In the genomic region with DNA sequence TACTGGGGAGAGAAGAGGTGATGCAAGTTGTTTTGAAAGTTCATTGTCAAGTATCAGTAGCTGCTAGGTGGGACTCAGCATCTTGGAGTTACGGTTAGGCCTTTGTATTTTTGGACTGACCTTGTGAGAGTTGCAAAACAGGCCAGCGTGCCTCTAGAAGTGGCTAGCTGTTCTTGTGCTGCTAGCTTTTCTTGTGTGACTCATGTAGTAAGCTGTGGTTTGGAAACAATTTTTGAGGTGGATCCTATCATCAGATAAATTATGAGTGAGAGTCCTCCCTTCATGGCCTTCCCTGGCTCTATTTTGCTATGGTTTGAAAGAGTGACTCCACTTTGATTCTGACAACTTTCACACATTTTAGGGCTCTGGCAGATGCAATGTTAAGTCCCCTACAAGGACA, we compare ENCODE assay signal across 9 cellular contexts.
DNase-seq lines count a peak whose midpoint lies in the region; ATAC-seq, FAIRE-seq and TF ChIP-seq lines count a peak whose summit lies in the region.
"Had no signal": no experiment of that assay in that cellular context is flagged by ENCODE, and none has a peak within 500 bp of the region (broad histone marks: within the 10 kb centered on the region; RNA-seq: fewer than 3 reads in every experiment).

No MANE protein-coding gene starts in this region.

- H3K36me3 ChIP-seq in right atrium auricular region: no peaks in the 10 kb centered on the region

- no peaks in the 10 kb centered on the region for H3K4me1 ChIP-seq in right atrium auricular region

- TF ChIP-seq CTCF in lower leg skin (IDR thresholded peaks at IDR 0.05) (no peak), right atrium auricular region (IDR thresholded peaks at IDR 0.05) (no peak)

- H3K4me3 ChIP-seq in lower leg skin (ENCODE audit: low read depth, poor library complexity, severe bottlenecking): no peak overlapping the region
- H3K4me3 ChIP-seq in right atrium auricular region: no peak overlapping the region

- intact Hi-C loops in lower leg skin (cut with DNase I; ENCODE audit: low total_unique reads): no loop called here

- no peaks in the 10 kb centered on the region for H3K27me3 ChIP-seq in right atrium auricular region

- 28 to 36% methylated on average over 2 of the region's 2 CpGs for WGBS in lower leg skin, 2 donors

- peak; percentile 13 for FAIRE-seq in GM12891 (lab: Jason Lieb, UNC)
- FAIRE-seq in RCC 7860 (lab: Jason Lieb, UNC): no peak

- ATAC-seq in HG02763 (IDR thresholded peaks at IDR 0.05; ENCODE audit: unreplicated experiment): peak; percentile 51
- ATAC-seq in SK-N-SH treated with all-trans-retinoic acid at 6 μM for 48 hours: no peak

- TF ChIP-seq POLR2A in GM12891 (IDR thresholded peaks at IDR 0.05; ENCODE audit: low read depth, low read length) (no peak), lower leg skin (IDR thresholded peaks at IDR 0.05) (no peak)

- H3K27ac ChIP-seq in right atrium auricular region: no peak overlapping the region

- peaks cover 0 to 11% of the 10 kb centered on the region in 2 donors for H3K9me3 ChIP-seq in right atrium auricular region

- DNase-seq in GM12891 (ENCODE audit: insufficient read length, low spot score): no peak
- peak; percentile 71 for DNase-seq in OCI-M1 (lab: John Stamatoyannopoulos, UW)
- peak; percentile 72 to 84 for DNase-seq in lower leg skin (ENCODE audit: low spot score in 2 of 2)
- no peak for DNase-seq in RCC 7860 (ENCODE audit: low spot score)
- no peak for DNase-seq in T1000 (lab: John Stamatoyannopoulos, UW)
- no peak for DNase-seq in right atrium auricular region (ENCODE audit: low spot score)
- DNase-seq: NCI-H2029 had no signal

TF ChIP-seq in GM12891, 5 proteins besides CTCF, POLR2A, EP300 and RAD21:
- TF ChIP-seq SPI1 (IDR thresholded peaks at IDR 0.05; ENCODE audit: low read depth, low read length): no peak
- TF ChIP-seq POLR2AphosphoS5 (IDR thresholded peaks at IDR 0.05; ENCODE audit: low read depth, low read length): no peak
- no peak for TF ChIP-seq POU2F2 (IDR thresholded peaks at IDR 0.05; ENCODE audit: low read depth, low read length)
- TF ChIP-seq TAF1 (IDR thresholded peaks at IDR 0.05; ENCODE audit: low read depth, low read length): no peak
- no peak for TF ChIP-seq PAX5 (IDR thresholded peaks at IDR 0.05; ENCODE audit: insufficient read depth, low read length, severe bottlenecking)

TF ChIP-seq in SK-N-SH treated with all-trans-retinoic acid at 6 μM for 48 hours, 23 proteins besides CTCF, POLR2A, EP300 and RAD21:
- TF ChIP-seq, protein P1, sequence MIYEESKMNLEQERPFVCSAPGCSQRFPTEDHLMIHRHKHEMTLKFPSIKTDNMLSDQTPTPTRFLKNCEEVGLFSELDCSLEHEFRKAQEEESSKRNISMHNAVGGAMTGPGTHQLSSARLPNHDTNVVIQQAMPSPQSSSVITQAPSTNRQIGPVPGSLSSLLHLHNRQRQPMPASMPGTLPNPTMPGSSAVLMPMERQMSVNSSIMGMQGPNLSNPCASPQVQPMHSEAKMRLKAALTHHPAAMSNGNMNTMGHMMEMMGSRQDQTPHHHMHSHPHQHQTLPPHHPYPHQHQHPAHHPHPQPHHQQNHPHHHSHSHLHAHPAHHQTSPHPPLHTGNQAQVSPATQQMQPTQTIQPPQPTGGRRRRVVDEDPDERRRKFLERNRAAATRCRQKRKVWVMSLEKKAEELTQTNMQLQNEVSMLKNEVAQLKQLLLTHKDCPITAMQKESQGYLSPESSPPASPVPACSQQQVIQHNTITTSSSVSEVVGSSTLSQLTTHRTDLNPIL (CRISPR knock-in tag; IDR thresholded peaks at IDR 0.05; ENCODE audit: low read depth): no peak
- TF ChIP-seq RARB (CRISPR knock-in tag; IDR thresholded peaks at IDR 0.05): no peak
- no peak for TF ChIP-seq GLIS3 (CRISPR knock-in tag; IDR thresholded peaks at IDR 0.05)
- no peak for TF ChIP-seq ZNF565 (CRISPR knock-in tag; conservative IDR thresholded peaks at IDR 0.05; ENCODE audit: low read depth)
- no peak for TF ChIP-seq TOX (CRISPR knock-in tag; IDR thresholded peaks at IDR 0.05; ENCODE audit: borderline replicate concordance)
- TF ChIP-seq, protein P2, sequence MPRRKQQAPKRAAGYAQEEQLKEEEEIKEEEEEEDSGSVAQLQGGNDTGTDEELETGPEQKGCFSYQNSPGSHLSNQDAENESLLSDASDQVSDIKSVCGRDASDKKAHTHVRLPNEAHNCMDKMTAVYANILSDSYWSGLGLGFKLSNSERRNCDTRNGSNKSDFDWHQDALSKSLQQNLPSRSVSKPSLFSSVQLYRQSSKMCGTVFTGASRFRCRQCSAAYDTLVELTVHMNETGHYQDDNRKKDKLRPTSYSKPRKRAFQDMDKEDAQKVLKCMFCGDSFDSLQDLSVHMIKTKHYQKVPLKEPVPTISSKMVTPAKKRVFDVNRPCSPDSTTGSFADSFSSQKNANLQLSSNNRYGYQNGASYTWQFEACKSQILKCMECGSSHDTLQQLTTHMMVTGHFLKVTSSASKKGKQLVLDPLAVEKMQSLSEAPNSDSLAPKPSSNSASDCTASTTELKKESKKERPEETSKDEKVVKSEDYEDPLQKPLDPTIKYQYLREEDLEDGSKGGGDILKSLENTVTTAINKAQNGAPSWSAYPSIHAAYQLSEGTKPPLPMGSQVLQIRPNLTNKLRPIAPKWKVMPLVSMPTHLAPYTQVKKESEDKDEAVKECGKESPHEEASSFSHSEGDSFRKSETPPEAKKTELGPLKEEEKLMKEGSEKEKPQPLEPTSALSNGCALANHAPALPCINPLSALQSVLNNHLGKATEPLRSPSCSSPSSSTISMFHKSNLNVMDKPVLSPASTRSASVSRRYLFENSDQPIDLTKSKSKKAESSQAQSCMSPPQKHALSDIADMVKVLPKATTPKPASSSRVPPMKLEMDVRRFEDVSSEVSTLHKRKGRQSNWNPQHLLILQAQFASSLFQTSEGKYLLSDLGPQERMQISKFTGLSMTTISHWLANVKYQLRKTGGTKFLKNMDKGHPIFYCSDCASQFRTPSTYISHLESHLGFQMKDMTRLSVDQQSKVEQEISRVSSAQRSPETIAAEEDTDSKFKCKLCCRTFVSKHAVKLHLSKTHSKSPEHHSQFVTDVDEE (CRISPR knock-in tag; IDR thresholded peaks at IDR 0.05): no peak
- TF ChIP-seq ISL1 (CRISPR knock-in tag; IDR thresholded peaks at IDR 0.05): no peak
- no peak for TF ChIP-seq ESRRG (CRISPR knock-in tag; IDR thresholded peaks at IDR 0.05)
- TF ChIP-seq, protein P3, sequence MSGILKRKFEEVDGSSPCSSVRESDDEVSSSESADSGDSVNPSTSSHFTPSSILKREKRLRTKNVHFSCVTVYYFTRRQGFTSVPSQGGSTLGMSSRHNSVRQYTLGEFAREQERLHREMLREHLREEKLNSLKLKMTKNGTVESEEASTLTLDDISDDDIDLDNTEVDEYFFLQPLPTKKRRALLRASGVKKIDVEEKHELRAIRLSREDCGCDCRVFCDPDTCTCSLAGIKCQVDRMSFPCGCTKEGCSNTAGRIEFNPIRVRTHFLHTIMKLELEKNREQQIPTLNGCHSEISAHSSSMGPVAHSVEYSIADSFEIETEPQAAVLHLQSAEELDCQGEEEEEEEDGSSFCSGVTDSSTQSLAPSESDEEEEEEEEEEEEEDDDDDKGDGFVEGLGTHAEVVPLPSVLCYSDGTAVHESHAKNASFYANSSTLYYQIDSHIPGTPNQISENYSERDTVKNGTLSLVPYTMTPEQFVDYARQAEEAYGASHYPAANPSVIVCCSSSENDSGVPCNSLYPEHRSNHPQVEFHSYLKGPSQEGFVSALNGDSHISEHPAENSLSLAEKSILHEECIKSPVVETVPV (CRISPR knock-in tag; IDR thresholded peaks at IDR 0.05): no peak
- TF ChIP-seq ZFP30 (CRISPR knock-in tag; IDR thresholded peaks at IDR 0.05): no peak
- no peak for TF ChIP-seq BACH2 (CRISPR knock-in tag; IDR thresholded peaks at IDR 0.05; ENCODE audit: borderline replicate concordance)
- TF ChIP-seq ZC3H10 (CRISPR knock-in tag; IDR thresholded peaks at IDR 0.05): no peak
- TF ChIP-seq OSR1 (CRISPR knock-in tag; IDR thresholded peaks at IDR 0.05): no peak
- TF ChIP-seq ZFP3 (CRISPR knock-in tag; IDR thresholded peaks at IDR 0.05): no peak

Comparison
In these comparisons a context has a peak if more than half of its experiments do, and no peak if none do; other contexts are left out.
1. DNase-seq: peak in OCI-M1 (single experiment) and lower leg skin (2 of 2); none in GM12891 (single experiment), RCC 7860 (single experiment), T1000 (single experiment) and right atrium auricular region (single experiment).